Comparison of ENCODE assay signal across 19 cellular contexts in genomic region chr9:137163805-137164204, GRCh38. TPM values are rescaled to one million over a fixed set of nuclear protein-coding genes. Genes with fewer than 3 reads are reported as not detected.
DNase-seq lines count a peak whose midpoint lies in the region; ATAC-seq, FAIRE-seq and TF ChIP-seq lines count a peak whose summit lies in the region.
"Had no signal": no experiment of that assay in that cellular context is flagged by ENCODE, and none has a peak within 500 bp of the region (broad histone marks: within the 10 kb centered on the region; RNA-seq: fewer than 3 reads in every experiment).

No MANE protein-coding gene starts in this region.

- no peak overlapping the region for H3K27ac ChIP-seq in HUES6 (ENCODE audit: low read depth, low read length)
- H3K27ac ChIP-seq in smooth muscle cell (ENCODE audit: low read depth), result no peak overlapping the region

- H3K27ac Mint-ChIP-seq in Calu3 (ENCODE audit: unreplicated experiment) (no peak overlapping the region), progenitor cell of endocrine pancreas (no peak overlapping the region)
- no peak overlapping the region for H3K27ac Mint-ChIP-seq in dendritic cell treated with granulocyte-macrophage colony-stimulating factor and Interleukin-4, amounts not matched to agents 40 ng/mL and 50 ng/mL, for 4 days

- peaks cover 100% of the 10 kb centered on the region for H3K27me3 ChIP-seq in HUES6 (ENCODE audit: control insufficient read depth, insufficient read depth, low read length)
- H3K27me3 ChIP-seq in smooth muscle cell (ENCODE audit: low read depth), result peaks cover 100% of the 10 kb centered on the region

- no peaks in the 10 kb centered on the region for H3K79me2 ChIP-seq in smooth muscle cell (ENCODE audit: low read depth)

- H3K9me3 Mint-ChIP-seq in Calu3 (ENCODE audit: low read depth, unreplicated experiment), result no peaks in the 10 kb centered on the region
- no peaks in the 10 kb centered on the region for H3K9me3 Mint-ChIP-seq in dendritic cell treated with granulocyte-macrophage colony-stimulating factor and Interleukin-4, amounts not matched to agents 40 ng/mL and 50 ng/mL, for 4 days
- no peaks in the 10 kb centered on the region for H3K9me3 Mint-ChIP-seq in progenitor cell of endocrine pancreas (ENCODE audit: low read depth)

- H3K36me3 ChIP-seq in HUES6 (ENCODE audit: control insufficient read depth, insufficient read depth, low read length), result no peaks in the 10 kb centered on the region
- no peaks in the 10 kb centered on the region for H3K36me3 ChIP-seq in smooth muscle cell (ENCODE audit: low read depth)

- no peaks in the 10 kb centered on the region for H3F3A ChIP-seq in smooth muscle cell (ENCODE audit: low read depth)

- no peaks in the 10 kb centered on the region for H4K20me1 ChIP-seq in smooth muscle cell (ENCODE audit: low read depth)

- H3K9ac ChIP-seq in HUES6 (ENCODE audit: low read length) (no peak overlapping the region), smooth muscle cell (ENCODE audit: low read depth) (no peak overlapping the region)

- H3K9me3 ChIP-seq in HUES6 (ENCODE audit: control insufficient read depth, insufficient read depth, low read depth, low read length), result no peaks in the 10 kb centered on the region
- H3K9me3 ChIP-seq in smooth muscle cell (replicated peaks; ENCODE audit: low read depth), result no peaks in the 10 kb centered on the region

- CTCF ChIA-PET in Calu3 (lab: Charles Lee), result interaction anchor here (0.6 kb wide), 1 partner anchor 60 kb away, joined by 8 read pairs; no protein-coding TSS in a partner anchor

- H3K4me1 ChIP-seq in HUES6 (ENCODE audit: control insufficient read depth, insufficient read depth, low read length) (no peaks in the 10 kb centered on the region), smooth muscle cell (ENCODE audit: low read depth) (no peaks in the 10 kb centered on the region)

- no peak for ATAC-seq in omental fat pad (ENCODE audit: low FRiP score)

- peak overlapping the region; percentile 28 for H3K4me3 Mint-ChIP-seq in Calu3 (ENCODE audit: low read depth, unreplicated experiment)
- peak overlapping the region; percentile 62 for H3K4me3 Mint-ChIP-seq in dendritic cell treated with granulocyte-macrophage colony-stimulating factor and Interleukin-4, amounts not matched to agents 40 ng/mL and 50 ng/mL, for 4 days
- no peak overlapping the region for H3K4me3 Mint-ChIP-seq in progenitor cell of endocrine pancreas (ENCODE audit: low read depth)

- FAIRE-seq in HTR-8/SVneo (lab: Jason Lieb, UNC), result no peak
- FAIRE-seq: H54 had no signal

- H3K4me1 Mint-ChIP-seq in Calu3 (ENCODE audit: low read depth, unreplicated experiment) (peaks cover 7% of the 10 kb centered on the region), progenitor cell of endocrine pancreas (ENCODE audit: low read depth) (no peaks in the 10 kb centered on the region)
- H3K4me1 Mint-ChIP-seq in dendritic cell treated with granulocyte-macrophage colony-stimulating factor and Interleukin-4, amounts not matched to agents 40 ng/mL and 50 ng/mL, for 4 days (ENCODE audit: low read depth), result peaks cover 8% of the 10 kb centered on the region

- WGBS in smooth muscle cell (ENCODE audit: low lambda C conversion rate), result 91% methylated on average over 19 of the region's 22 CpGs

- H3K36me3 Mint-ChIP-seq in Calu3 (ENCODE audit: insufficient read depth, unreplicated experiment) (peaks cover 10% of the 10 kb centered on the region), progenitor cell of endocrine pancreas (ENCODE audit: insufficient read depth) (no peaks in the 10 kb centered on the region)
- no peaks in the 10 kb centered on the region for H3K36me3 Mint-ChIP-seq in dendritic cell treated with granulocyte-macrophage colony-stimulating factor and Interleukin-4, amounts not matched to agents 40 ng/mL and 50 ng/mL, for 4 days (ENCODE audit: low read depth)

- peak overlapping the region; percentile 63; the same call in 1 of the 2 replicates for H3K4me3 ChIP-seq in HUES6 (ENCODE audit: low read depth, low read length)
- no peak overlapping the region for H3K4me3 ChIP-seq in smooth muscle cell

- H3K4me2 ChIP-seq in smooth muscle cell, result peak overlapping the region; percentile 67

- intact Hi-C loops in Calu3 (cut with micrococcal nuclease; ENCODE audit: unreplicated experiment), result no loop called here
- intact Hi-C loops in dendritic cell treated with granulocyte-macrophage colony-stimulating factor and Interleukin-4, amounts not matched to agents 40 ng/mL and 50 ng/mL, for 4 days (cut with micrococcal nuclease), result no loop called here

- no TSS peak for BruUV-seq in Calu3 (replicated peaks; lab: Mats Ljungman, UMichigan)

- DNase-seq in Calu3, result no peak
- no peak for DNase-seq in smooth muscle cell (lab: John Stamatoyannopoulos, UW; ENCODE audit: unreplicated experiment)
- no peak for DNase-seq in omental fat pad (ENCODE audit: low spot score)
- DNase-seq in HTR-8/SVneo (ENCODE audit: insufficient read length, low spot score), result no peak
- no peak for DNase-seq in progenitor cell of endocrine pancreas (ENCODE audit: low spot score, unreplicated experiment)
- no peak for DNase-seq in COLO668 (lab: John Stamatoyannopoulos, UW; ENCODE audit: unreplicated experiment)
- DNase-seq: COR-L47, GF-D8, KG1, NCI-H1694 treated with DMSO at 0.1 percent for 48 hours, NCI-H2107, NCI-H2227 treated with DMSO at 0.1 percent for 48 hours, NCI-H510A treated with DMSO at 0.1 percent for 48 hours, NCI-H774, Right ventricle myocardium superior had no signal

- H2AFZ ChIP-seq in smooth muscle cell (ENCODE audit: low read depth), result no peak overlapping the region

- no peak for TF ChIP-seq CTCF in Calu3 (IDR thresholded peaks at IDR 0.05; ENCODE audit: unreplicated experiment)
- TF ChIP-seq CTCF in smooth muscle cell (IDR thresholded peaks at IDR 0.05; ENCODE audit: borderline replicate concordance, insufficient read depth, poor library complexity, severe bottlenecking), result no peak
- TF ChIP-seq CTCF in omental fat pad (IDR thresholded peaks at IDR 0.05), result no peak
- no peak for TF ChIP-seq CTCF in progenitor cell of endocrine pancreas (IDR thresholded peaks at IDR 0.05; ENCODE audit: unreplicated experiment)

- H3K27me3 Mint-ChIP-seq in Calu3 (ENCODE audit: unreplicated experiment) (peaks cover 74% of the 10 kb centered on the region), progenitor cell of endocrine pancreas (peaks cover 54% of the 10 kb centered on the region)
- H3K27me3 Mint-ChIP-seq in dendritic cell treated with granulocyte-macrophage colony-stimulating factor and Interleukin-4, amounts not matched to agents 40 ng/mL and 50 ng/mL, for 4 days, result peaks cover 90% of the 10 kb centered on the region

RNA-seq across cellular contexts. Expression of gene LRRC26, which starts 6.0 kb away (rescaled TPM):
- total RNA-seq in Calu3 (2022), result 0.52 and 0.98 TPM in 2 replicates
- total RNA-seq in smooth muscle cell, result not detected in 2 replicates
- polyA plus RNA-seq in smooth muscle cell, result not detected in 2 replicates
- not detected for total RNA-seq in omental fat pad
- total RNA-seq in progenitor cell of endocrine pancreas, result 0.89 and 1.00 TPM in 2 replicates
- total RNA-seq: Right ventricle myocardium superior had no signal
- polyA plus RNA-seq: AG04450 had no signal

RNA-seq across cellular contexts. Expression of gene TMEM210, which starts 8.1 kb away (rescaled TPM):
- total RNA-seq in Calu3 (2022) (not detected in 2 replicates), smooth muscle cell (not detected in 2 replicates), omental fat pad (not detected), progenitor cell of endocrine pancreas (not detected in 2 replicates)
- not detected in 2 replicates for polyA plus RNA-seq in smooth muscle cell
- total RNA-seq: Right ventricle myocardium superior had no signal
- polyA plus RNA-seq: AG04450 had no signal

RNA-seq across cellular contexts. Expression of gene ANAPC2, which starts 24.6 kb away (rescaled TPM):
- total RNA-seq in Calu3 (2022) (49.4 and 51.4 TPM in 2 replicates), smooth muscle cell (12.6 and 16.3 TPM in 2 replicates), omental fat pad (10 to 100 TPM; 17.4 to 38.8 (median 22.8) TPM), progenitor cell of endocrine pancreas (73.2 and 74.3 TPM in 2 replicates)
- 6.6 and 17.6 TPM in 2 replicates for polyA plus RNA-seq in smooth muscle cell

RNA-seq across cellular contexts. Expression of gene SSNA1, which starts 24.7 kb away (rescaled TPM):
- total RNA-seq in Calu3 (2022) (41.9 and 44.1 TPM in 2 replicates), smooth muscle cell (32.7 and 69.5 TPM in 2 replicates), omental fat pad (10 to 100 TPM; 51.2 to 78.2 (median 67.1) TPM), progenitor cell of endocrine pancreas (52.5 and 59.1 TPM in 2 replicates)
- polyA plus RNA-seq in smooth muscle cell, result 84.9 and 94.1 TPM in 2 replicates

RNA-seq across cellular contexts. Expression of gene GRIN1, which starts 24.9 kb away (rescaled TPM):
- total RNA-seq in Calu3 (2022) (0.24 and 0.54 TPM in 2 replicates), smooth muscle cell (not detected in 2 replicates), omental fat pad (not detected), progenitor cell of endocrine pancreas (0.07 and 0.77 TPM in 2 replicates)
- 0.44 TPM in 1 of 2 replicates, not detected in the other for polyA plus RNA-seq in smooth muscle cell
- total RNA-seq: Right ventricle myocardium superior had no signal
- polyA plus RNA-seq: AG04450 had no signal
